Comparison of ENCODE assay signal across 8 cellular contexts in genomic region chr10:87860156-87860795, GRCh38.
DNase-seq lines count a peak whose midpoint lies in the region; ATAC-seq and TF ChIP-seq lines count a peak whose summit lies in the region.

No MANE protein-coding gene starts in this region.

- peak; percentile 72 for TF ChIP-seq CTCF in GM12872 (IDR thresholded peaks at IDR 0.05; ENCODE audit: insufficient read depth, low read depth, low read length)
- TF ChIP-seq CTCF in foreskin fibroblast (IDR thresholded peaks at IDR 0.05; ENCODE audit: low read depth, low read length), result no peak

- ATAC-seq in HG03025 (IDR thresholded peaks at IDR 0.05; ENCODE audit: low FRiP score, unreplicated experiment) (no peak), GM19463 (IDR thresholded peaks at IDR 0.05; ENCODE audit: unreplicated experiment) (no peak)

- DNase-seq in Ammon's horn (ENCODE audit: low spot score), result peak; percentile 66
- DNase-seq in NCI-H2196 treated with DMSO at 0.1 percent for 48 hours (lab: John Stamatoyannopoulos, UW; ENCODE audit: unreplicated experiment), result peak; percentile 36
- peak; percentile 19 for DNase-seq in activated CD4-positive, alpha-beta T cell treated with anti-CD3 and anti-CD28 coated beads for 48 hours
- peak; percentile 62 to 77 for DNase-seq in foreskin fibroblast
- peak; percentile 4 for DNase-seq in stimulated activated naive CD4-positive, alpha-beta T cell treated with Interleukin-2 at 50 U/mL for 16 hours (lab: John Stamatoyannopoulos, UW)

- no peak overlapping the region for H3K4me3 ChIP-seq in foreskin fibroblast (ENCODE audit: low read depth in 1 of 2, low read length in 2 of 2)

Comparison
In these comparisons a context has a peak if more than half of its experiments do, and no peak if none do; other contexts are left out.
1. DNase-seq: peak in every context shown above with its lines; median percentile 70 in foreskin fibroblast; 66 in Ammon's horn; 36 in NCI-H2196 treated with DMSO at 0.1 percent for 48 hours; 19 in activated CD4-positive, alpha-beta T cell treated with anti-CD3 and anti-CD28 coated beads for 48 hours; 4 in stimulated activated naive CD4-positive, alpha-beta T cell treated with Interleukin-2 at 50 U/mL for 16 hours.